In the genomic region with DNA sequence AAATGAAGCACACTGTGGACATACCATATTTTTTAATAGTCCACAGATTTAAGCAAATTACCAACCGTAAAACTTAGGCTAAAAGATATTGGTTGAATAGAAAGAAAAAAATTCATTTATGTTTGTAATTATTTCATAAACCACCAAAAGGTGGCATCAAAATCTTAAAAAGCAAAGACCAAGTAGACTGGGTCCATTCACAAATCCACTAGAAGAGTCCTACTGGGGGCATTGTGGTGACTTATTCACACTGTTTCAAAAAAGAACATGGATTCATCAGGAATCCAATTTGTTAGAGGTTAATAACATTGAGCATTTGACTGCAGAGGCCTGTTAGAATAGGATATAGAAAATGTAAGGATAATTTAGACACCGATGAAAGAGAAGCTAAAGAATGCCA, we compare ENCODE assay signal across 12 cellular contexts.
A peak's percentile ranks its signal among the peaks of the same experiment; 100 is the strongest.
DNase-seq lines count a peak whose midpoint lies in the region; ATAC-seq and TF ChIP-seq lines count a peak whose summit lies in the region.
"Had no signal": no experiment of that assay in that cellular context is flagged by ENCODE, and none has a peak within 500 bp of the region (broad histone marks: within the 10 kb centered on the region; RNA-seq: fewer than 3 reads in every experiment).

No MANE protein-coding gene starts in this region.

- TF ChIP-seq CTCF in GM12864 (IDR thresholded peaks at IDR 0.05; ENCODE audit: low read depth, low read length, missing control alignments) (no peak), chondrocyte (IDR thresholded peaks at IDR 0.05) (peak; percentile 90), mesothelial cell of epicardium (IDR thresholded peaks at IDR 0.05; ENCODE audit: unreplicated experiment) (no peak)

- DNase-seq in GM12864 (ENCODE audit: low read depth), result peak; percentile 3
- peak; percentile 57 for DNase-seq in MV-4-11 (lab: John Stamatoyannopoulos, UW)
- DNase-seq in chondrocyte (ENCODE audit: low spot score), result no peak
- DNase-seq in myocyte (ENCODE audit: low read depth), result peak; percentile 6
- DNase-seq in G401 (ENCODE audit: low spot score), result no peak
- no peak for DNase-seq in mesothelial cell of epicardium (ENCODE audit: low spot score in 2 of 2, unreplicated experiment in 2 of 2)
- DNase-seq in hepatic stellate cell (ENCODE audit: low spot score), result no peak
- DNase-seq: activated naive CD8-positive, alpha-beta T cell treated with anti-CD3 and anti-CD28 coated beads, Interleukin-2, amount 10 ng/mL, durations not matched to agents 7 days and 5 days; NCI-H526 treated with DMSO at 0.1 percent for 48 hours had no signal

- no peaks in the 10 kb centered on the region for H3K9me3 Mint-ChIP-seq in chondrocyte (ENCODE audit: low read depth)
- no peaks in the 10 kb centered on the region for H3K9me3 Mint-ChIP-seq in mesothelial cell of epicardium
- H3K9me3 Mint-ChIP-seq: activated naive CD8-positive, alpha-beta T cell treated with anti-CD3 and anti-CD28 coated beads, Interleukin-2, amount 10 ng/mL, durations not matched to agents 7 days and 5 days; WTC11 had no signal

- H3K4me3 Mint-ChIP-seq in chondrocyte (ENCODE audit: unreplicated experiment) (no peak overlapping the region), mesothelial cell of epicardium (no peak overlapping the region)
- H3K4me3 Mint-ChIP-seq: activated naive CD8-positive, alpha-beta T cell treated with anti-CD3 and anti-CD28 coated beads, Interleukin-2, amount 10 ng/mL, durations not matched to agents 7 days and 5 days; WTC11 had no signal

- H3K4me3 ChIP-seq in GM12864 (ENCODE audit: low read depth, low read length), result no peak overlapping the region
- H3K4me3 ChIP-seq: HAP-1 had no signal

- H3K4me1 Mint-ChIP-seq in chondrocyte (ENCODE audit: low read depth) (peaks cover 4% of the 10 kb centered on the region), mesothelial cell of epicardium (no peaks in the 10 kb centered on the region)
- H3K4me1 Mint-ChIP-seq: activated naive CD8-positive, alpha-beta T cell treated with anti-CD3 and anti-CD28 coated beads, Interleukin-2, amount 10 ng/mL, durations not matched to agents 7 days and 5 days had no signal

- ATAC-seq in GM19397 (IDR thresholded peaks at IDR 0.05; ENCODE audit: unreplicated experiment), result no peak
- ATAC-seq: WTC11 had no signal

- H3K27me3 Mint-ChIP-seq in chondrocyte (ENCODE audit: low read depth) (peaks cover 2% of the 10 kb centered on the region), mesothelial cell of epicardium (ENCODE audit: low read depth) (no peaks in the 10 kb centered on the region)
- H3K27me3 Mint-ChIP-seq: activated naive CD8-positive, alpha-beta T cell treated with anti-CD3 and anti-CD28 coated beads, Interleukin-2, amount 10 ng/mL, durations not matched to agents 7 days and 5 days had no signal

- no peaks in the 10 kb centered on the region for H3K36me3 Mint-ChIP-seq in chondrocyte (ENCODE audit: low read depth)
- no peaks in the 10 kb centered on the region for H3K36me3 Mint-ChIP-seq in mesothelial cell of epicardium
- H3K36me3 Mint-ChIP-seq: activated naive CD8-positive, alpha-beta T cell treated with anti-CD3 and anti-CD28 coated beads, Interleukin-2, amount 10 ng/mL, durations not matched to agents 7 days and 5 days; WTC11 had no signal

- in situ Hi-C loops in G401 (cut with HindIII; ENCODE audit: low sequenced_read_pairs), result no loop called here

- no peak overlapping the region for H3K27ac Mint-ChIP-seq in chondrocyte (ENCODE audit: unreplicated experiment)
- no peak overlapping the region for H3K27ac Mint-ChIP-seq in mesothelial cell of epicardium
- H3K27ac Mint-ChIP-seq: activated naive CD8-positive, alpha-beta T cell treated with anti-CD3 and anti-CD28 coated beads, Interleukin-2, amount 10 ng/mL, durations not matched to agents 7 days and 5 days; WTC11 had no signal

Comparison
In these comparisons a context has a peak if more than half of its experiments do, and no peak if none do; other contexts are left out.
1. DNase-seq: peak in GM12864 (single experiment), MV-4-11 (single experiment) and myocyte (single experiment); none in chondrocyte (single experiment), G401 (single experiment), mesothelial cell of epicardium (0 of 2) and hepatic stellate cell (single experiment).